Comparison of ENCODE assay signal across 1 cellular context in the genomic region with DNA sequence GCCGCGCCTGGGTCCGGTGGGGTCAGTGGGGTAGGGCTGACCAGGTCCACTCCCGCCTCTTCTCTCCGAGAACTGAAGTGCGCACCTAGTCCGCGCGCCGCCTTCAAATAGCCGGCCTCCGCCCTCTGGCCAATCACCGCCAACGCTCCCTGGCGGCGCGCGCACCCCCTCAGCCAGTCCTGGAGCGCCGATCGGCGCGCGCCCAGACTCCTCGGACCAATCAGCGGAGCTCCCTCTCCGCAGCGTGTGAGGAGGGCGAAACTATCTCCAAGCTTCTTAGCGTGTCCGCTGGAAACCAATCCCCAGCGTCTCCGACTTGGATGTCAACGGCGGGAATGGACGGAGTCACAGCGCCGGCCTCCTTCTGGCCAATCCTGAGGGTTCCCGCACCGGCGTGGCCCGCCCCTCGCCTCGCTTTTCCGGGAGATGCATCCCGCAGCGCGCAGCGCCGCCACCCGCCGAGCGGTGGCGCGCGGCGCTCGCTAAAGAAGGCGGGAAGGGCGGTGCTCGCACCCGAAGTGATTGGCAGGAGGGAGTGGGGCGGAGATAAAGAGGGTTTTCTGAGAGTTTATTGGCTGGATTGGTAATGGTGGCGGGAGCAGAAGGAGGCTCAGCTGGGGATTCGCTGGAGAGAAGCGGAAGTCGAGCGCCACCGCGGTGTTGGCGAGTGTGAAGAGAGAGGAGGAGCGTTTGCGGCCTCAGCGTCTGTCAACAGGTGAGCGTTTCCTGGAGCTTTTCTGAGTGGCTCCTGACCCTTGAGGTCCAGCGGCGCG.
TF ChIP-seq lines count a peak whose summit lies in the region.

A gene (minus strand): TSS at position 81 of the 773 bp plus-strand sequence. CDS start 133 bp downstream, outside the sequence.

TF ChIP-seq in WTC11, 78 proteins besides CTCF, POLR2A, EP300 and RAD21 (continued from another document):
- TF ChIP-seq, protein P1, sequence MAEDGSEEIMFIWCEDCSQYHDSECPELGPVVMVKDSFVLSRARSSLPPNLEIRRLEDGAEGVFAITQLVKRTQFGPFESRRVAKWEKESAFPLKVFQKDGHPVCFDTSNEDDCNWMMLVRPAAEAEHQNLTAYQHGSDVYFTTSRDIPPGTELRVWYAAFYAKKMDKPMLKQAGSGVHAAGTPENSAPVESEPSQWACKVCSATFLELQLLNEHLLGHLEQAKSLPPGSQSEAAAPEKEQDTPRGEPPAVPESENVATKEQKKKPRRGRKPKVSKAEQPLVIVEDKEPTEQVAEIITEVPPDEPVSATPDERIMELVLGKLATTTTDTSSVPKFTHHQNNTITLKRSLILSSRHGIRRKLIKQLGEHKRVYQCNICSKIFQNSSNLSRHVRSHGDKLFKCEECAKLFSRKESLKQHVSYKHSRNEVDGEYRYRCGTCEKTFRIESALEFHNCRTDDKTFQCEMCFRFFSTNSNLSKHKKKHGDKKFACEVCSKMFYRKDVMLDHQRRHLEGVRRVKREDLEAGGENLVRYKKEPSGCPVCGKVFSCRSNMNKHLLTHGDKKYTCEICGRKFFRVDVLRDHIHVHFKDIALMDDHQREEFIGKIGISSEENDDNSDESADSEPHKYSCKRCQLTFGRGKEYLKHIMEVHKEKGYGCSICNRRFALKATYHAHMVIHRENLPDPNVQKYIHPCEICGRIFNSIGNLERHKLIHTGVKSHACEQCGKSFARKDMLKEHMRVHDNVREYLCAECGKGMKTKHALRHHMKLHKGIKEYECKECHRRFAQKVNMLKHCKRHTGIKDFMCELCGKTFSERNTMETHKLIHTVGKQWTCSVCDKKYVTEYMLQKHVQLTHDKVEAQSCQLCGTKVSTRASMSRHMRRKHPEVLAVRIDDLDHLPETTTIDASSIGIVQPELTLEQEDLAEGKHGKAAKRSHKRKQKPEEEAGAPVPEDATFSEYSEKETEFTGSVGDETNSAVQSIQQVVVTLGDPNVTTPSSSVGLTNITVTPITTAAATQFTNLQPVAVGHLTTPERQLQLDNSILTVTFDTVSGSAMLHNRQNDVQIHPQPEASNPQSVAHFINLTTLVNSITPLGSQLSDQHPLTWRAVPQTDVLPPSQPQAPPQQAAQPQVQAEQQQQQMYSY (CRISPR knock-in tag; IDR thresholded peaks at IDR 0.05), result no peak
- TF ChIP-seq, protein P2, sequence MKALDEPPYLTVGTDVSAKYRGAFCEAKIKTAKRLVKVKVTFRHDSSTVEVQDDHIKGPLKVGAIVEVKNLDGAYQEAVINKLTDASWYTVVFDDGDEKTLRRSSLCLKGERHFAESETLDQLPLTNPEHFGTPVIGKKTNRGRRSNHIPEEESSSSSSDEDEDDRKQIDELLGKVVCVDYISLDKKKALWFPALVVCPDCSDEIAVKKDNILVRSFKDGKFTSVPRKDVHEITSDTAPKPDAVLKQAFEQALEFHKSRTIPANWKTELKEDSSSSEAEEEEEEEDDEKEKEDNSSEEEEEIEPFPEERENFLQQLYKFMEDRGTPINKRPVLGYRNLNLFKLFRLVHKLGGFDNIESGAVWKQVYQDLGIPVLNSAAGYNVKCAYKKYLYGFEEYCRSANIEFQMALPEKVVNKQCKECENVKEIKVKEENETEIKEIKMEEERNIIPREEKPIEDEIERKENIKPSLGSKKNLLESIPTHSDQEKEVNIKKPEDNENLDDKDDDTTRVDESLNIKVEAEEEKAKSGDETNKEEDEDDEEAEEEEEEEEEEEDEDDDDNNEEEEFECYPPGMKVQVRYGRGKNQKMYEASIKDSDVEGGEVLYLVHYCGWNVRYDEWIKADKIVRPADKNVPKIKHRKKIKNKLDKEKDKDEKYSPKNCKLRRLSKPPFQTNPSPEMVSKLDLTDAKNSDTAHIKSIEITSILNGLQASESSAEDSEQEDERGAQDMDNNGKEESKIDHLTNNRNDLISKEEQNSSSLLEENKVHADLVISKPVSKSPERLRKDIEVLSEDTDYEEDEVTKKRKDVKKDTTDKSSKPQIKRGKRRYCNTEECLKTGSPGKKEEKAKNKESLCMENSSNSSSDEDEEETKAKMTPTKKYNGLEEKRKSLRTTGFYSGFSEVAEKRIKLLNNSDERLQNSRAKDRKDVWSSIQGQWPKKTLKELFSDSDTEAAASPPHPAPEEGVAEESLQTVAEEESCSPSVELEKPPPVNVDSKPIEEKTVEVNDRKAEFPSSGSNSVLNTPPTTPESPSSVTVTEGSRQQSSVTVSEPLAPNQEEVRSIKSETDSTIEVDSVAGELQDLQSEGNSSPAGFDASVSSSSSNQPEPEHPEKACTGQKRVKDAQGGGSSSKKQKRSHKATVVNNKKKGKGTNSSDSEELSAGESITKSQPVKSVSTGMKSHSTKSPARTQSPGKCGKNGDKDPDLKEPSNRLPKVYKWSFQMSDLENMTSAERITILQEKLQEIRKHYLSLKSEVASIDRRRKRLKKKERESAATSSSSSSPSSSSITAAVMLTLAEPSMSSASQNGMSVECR (CRISPR knock-in tag; IDR thresholded peaks at IDR 0.05; ENCODE audit: borderline replicate concordance), result peak; percentile 55; the same call in 1 of the 2 replicates
- TF ChIP-seq, protein P3, sequence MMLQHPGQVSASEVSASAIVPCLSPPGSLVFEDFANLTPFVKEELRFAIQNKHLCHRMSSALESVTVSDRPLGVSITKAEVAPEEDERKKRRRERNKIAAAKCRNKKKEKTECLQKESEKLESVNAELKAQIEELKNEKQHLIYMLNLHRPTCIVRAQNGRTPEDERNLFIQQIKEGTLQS (CRISPR knock-in tag; conservative IDR thresholded peaks at IDR 0.05), result no peak
- TF ChIP-seq GTF2I (CRISPR knock-in tag; conservative IDR thresholded peaks at IDR 0.05), result no peak
- TF ChIP-seq HMGA2 (CRISPR knock-in tag; IDR thresholded peaks at IDR 0.05), result no peak
- TF ChIP-seq OVOL2 (CRISPR knock-in tag; IDR thresholded peaks at IDR 0.05; ENCODE audit: borderline replicate concordance), result no peak
- TF ChIP-seq SOX15 (CRISPR knock-in tag; IDR thresholded peaks at IDR 0.05), result no peak
- TF ChIP-seq, protein P4, sequence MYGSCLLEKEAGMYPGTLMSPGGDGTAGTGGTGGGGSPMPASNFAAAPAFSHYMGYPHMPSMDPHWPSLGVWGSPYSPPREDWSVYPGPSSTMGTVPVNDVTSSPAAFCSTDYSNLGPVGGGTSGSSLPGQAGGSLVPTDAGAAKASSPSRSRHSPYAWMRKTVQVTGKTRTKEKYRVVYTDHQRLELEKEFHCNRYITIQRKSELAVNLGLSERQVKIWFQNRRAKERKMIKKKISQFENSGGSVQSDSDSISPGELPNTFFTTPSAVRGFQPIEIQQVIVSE (CRISPR knock-in tag; IDR thresholded peaks at IDR 0.05; ENCODE audit: borderline replicate concordance), result no peak
- TF ChIP-seq, protein P5, sequence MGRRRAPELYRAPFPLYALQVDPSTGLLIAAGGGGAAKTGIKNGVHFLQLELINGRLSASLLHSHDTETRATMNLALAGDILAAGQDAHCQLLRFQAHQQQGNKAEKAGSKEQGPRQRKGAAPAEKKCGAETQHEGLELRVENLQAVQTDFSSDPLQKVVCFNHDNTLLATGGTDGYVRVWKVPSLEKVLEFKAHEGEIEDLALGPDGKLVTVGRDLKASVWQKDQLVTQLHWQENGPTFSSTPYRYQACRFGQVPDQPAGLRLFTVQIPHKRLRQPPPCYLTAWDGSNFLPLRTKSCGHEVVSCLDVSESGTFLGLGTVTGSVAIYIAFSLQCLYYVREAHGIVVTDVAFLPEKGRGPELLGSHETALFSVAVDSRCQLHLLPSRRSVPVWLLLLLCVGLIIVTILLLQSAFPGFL (CRISPR knock-in tag; IDR thresholded peaks at IDR 0.05; ENCODE audit: borderline replicate concordance), result peak; percentile 69; the same call in 1 of the 2 replicates
- TF ChIP-seq, protein P6, sequence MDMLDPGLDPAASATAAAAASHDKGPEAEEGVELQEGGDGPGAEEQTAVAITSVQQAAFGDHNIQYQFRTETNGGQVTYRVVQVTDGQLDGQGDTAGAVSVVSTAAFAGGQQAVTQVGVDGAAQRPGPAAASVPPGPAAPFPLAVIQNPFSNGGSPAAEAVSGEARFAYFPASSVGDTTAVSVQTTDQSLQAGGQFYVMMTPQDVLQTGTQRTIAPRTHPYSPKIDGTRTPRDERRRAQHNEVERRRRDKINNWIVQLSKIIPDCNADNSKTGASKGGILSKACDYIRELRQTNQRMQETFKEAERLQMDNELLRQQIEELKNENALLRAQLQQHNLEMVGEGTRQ (CRISPR knock-in tag; IDR thresholded peaks at IDR 0.05), result no peak
- TF ChIP-seq, protein P7, sequence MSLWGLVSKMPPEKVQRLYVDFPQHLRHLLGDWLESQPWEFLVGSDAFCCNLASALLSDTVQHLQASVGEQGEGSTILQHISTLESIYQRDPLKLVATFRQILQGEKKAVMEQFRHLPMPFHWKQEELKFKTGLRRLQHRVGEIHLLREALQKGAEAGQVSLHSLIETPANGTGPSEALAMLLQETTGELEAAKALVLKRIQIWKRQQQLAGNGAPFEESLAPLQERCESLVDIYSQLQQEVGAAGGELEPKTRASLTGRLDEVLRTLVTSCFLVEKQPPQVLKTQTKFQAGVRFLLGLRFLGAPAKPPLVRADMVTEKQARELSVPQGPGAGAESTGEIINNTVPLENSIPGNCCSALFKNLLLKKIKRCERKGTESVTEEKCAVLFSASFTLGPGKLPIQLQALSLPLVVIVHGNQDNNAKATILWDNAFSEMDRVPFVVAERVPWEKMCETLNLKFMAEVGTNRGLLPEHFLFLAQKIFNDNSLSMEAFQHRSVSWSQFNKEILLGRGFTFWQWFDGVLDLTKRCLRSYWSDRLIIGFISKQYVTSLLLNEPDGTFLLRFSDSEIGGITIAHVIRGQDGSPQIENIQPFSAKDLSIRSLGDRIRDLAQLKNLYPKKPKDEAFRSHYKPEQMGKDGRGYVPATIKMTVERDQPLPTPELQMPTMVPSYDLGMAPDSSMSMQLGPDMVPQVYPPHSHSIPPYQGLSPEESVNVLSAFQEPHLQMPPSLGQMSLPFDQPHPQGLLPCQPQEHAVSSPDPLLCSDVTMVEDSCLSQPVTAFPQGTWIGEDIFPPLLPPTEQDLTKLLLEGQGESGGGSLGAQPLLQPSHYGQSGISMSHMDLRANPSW (CRISPR knock-in tag; conservative IDR thresholded peaks at IDR 0.05; ENCODE audit: low read depth), result no peak
- no peak for TF ChIP-seq TCF7 (CRISPR knock-in tag; IDR thresholded peaks at IDR 0.05; ENCODE audit: low read depth)
- no peak for TF ChIP-seq NFATC4 (CRISPR knock-in tag; IDR thresholded peaks at IDR 0.05)
- TF ChIP-seq, protein P8, sequence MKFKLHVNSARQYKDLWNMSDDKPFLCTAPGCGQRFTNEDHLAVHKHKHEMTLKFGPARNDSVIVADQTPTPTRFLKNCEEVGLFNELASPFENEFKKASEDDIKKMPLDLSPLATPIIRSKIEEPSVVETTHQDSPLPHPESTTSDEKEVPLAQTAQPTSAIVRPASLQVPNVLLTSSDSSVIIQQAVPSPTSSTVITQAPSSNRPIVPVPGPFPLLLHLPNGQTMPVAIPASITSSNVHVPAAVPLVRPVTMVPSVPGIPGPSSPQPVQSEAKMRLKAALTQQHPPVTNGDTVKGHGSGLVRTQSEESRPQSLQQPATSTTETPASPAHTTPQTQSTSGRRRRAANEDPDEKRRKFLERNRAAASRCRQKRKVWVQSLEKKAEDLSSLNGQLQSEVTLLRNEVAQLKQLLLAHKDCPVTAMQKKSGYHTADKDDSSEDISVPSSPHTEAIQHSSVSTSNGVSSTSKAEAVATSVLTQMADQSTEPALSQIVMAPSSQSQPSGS (CRISPR knock-in tag; IDR thresholded peaks at IDR 0.05; ENCODE audit: borderline replicate concordance, low read depth), result no peak
